ENCODE assay signal across 2 cellular contexts in genomic region chr1:11391327-11391726, GRCh38.
TF ChIP-seq lines count a peak whose summit lies in the region.

No MANE protein-coding gene starts in this region.

TF ChIP-seq in K562, 482 proteins besides CTCF, POLR2A, EP300 and RAD21 (continued from another document):
- TF ChIP-seq RAD51 (IDR thresholded peaks at IDR 0.05; ENCODE audit: borderline replicate concordance, low read depth) (peak; percentile 60; the same call in 1 of the 2 replicates), POLR2G (IDR thresholded peaks at IDR 0.05; ENCODE audit: low read depth, low read length) (no peak), U2AF2 (optimal IDR thresholded peaks at IDR 0.05; ENCODE audit: low read depth, low read length) (no peak), TOE1 (IDR thresholded peaks at IDR 0.05; ENCODE audit: borderline replicate concordance) (peak; percentile 42; the same call in 1 of the 2 replicates), TOE1 (CRISPR knock-in tag; IDR thresholded peaks at IDR 0.05; ENCODE audit: borderline replicate concordance, low read depth) (no peak), WHSC1 (IDR thresholded peaks at IDR 0.05; ENCODE audit: low read length) (no peak), ARID3A (IDR thresholded peaks at IDR 0.05; ENCODE audit: borderline replicate concordance, low read depth, low read length) (no peak)

TF ChIP-seq in neural cell, 6 proteins besides CTCF, POLR2A, EP300 and RAD21 (continued from another document):
- TF ChIP-seq EZH2 (IDR thresholded peaks at IDR 0.05; ENCODE audit: borderline replicate concordance, insufficient read depth, low read length, poor library complexity, severe bottlenecking) = no peak
- TF ChIP-seq TAF1 (IDR thresholded peaks at IDR 0.05; ENCODE audit: low read depth) = no peak
- no peak for TF ChIP-seq POLR2AphosphoS5 (IDR thresholded peaks at IDR 0.05)
- no peak for TF ChIP-seq SMC3 (conservative IDR thresholded peaks at IDR 0.05; ENCODE audit: poor library complexity)
